In the genomic region with DNA sequence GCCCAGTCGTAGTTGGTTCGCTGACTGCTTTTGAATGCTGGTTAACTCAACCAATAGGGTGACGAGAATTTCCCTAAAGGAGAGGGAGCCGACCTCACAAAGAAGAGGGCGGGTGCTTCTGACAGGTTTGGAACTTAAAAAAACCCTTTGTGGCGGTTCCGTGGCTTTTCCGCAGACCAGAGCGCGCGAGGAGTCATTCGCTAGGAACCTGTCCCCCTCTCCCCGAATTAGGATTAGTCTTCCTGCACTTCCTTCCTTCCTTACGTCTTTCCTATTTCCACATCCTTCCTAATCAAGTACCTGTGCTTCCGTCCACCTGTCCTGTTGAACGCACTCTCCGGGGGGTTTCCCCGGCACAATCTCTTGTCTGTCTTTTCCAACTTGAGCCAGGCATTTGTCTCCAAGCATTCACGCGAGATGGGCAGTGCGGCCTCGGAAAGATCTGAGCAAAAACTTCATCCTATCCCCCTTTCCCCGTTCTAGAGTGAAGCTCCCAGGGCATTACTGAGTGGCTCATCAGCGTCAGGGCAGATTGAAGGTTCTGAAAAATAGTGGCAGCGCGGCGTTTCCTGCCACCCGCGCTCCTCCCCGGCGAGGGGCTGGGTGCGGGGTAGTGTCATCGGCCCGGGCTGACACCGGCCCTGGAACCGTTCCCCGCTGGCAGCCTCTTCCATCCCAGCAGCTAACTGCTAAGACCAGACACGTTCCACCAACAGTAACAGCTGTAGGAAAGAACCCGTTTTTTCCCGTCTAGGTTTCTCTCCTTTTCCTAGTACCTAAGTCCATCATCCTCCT, we compare ENCODE assay signal across 1 cellular context.
TF ChIP-seq lines count a peak whose summit lies in the region.

No MANE protein-coding gene starts in this region.

TF ChIP-seq in HepG2, 621 proteins besides CTCF, POLR2A, EP300 and RAD21 (continued from another document and continues in another):
- TF ChIP-seq, protein P1, sequence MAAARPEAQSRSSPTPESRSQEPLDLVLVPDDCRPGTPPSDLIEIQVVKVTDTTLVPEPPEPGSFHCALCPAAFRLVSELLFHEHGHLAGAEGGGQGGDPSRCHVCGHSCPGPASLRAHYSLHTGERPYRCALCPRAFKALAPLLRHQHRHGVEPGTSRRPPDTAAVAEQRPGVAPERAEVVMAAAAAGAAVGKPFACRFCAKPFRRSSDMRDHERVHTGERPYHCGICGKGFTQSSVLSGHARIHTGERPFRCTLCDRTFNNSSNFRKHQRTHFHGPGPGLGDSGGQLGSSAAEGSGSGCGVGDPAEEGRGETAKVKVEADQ (CRISPR knock-in tag; IDR thresholded peaks at IDR 0.05; ENCODE audit: borderline replicate concordance) = no peak
- TF ChIP-seq ZNF788 (CRISPR knock-in tag; IDR thresholded peaks at IDR 0.05; ENCODE audit: borderline replicate concordance) (no peak), PLSCR1 (CRISPR knock-in tag; IDR thresholded peaks at IDR 0.05; ENCODE audit: borderline replicate concordance) (no peak), TP53 (CRISPR knock-in tag; conservative IDR thresholded peaks at IDR 0.05) (no peak), IRF1 (CRISPR knock-in tag; IDR thresholded peaks at IDR 0.05; ENCODE audit: low read depth) (no peak), DPF2 (CRISPR knock-in tag; IDR thresholded peaks at IDR 0.05; ENCODE audit: borderline replicate concordance, low read depth) (no peak), ZNF510 (CRISPR knock-in tag; IDR thresholded peaks at IDR 0.05; ENCODE audit: low read depth) (0 out of 2 replicates have a peak, but pooled peaks have one; percentile 10), MEIS1 (CRISPR knock-in tag; IDR thresholded peaks at IDR 0.05; ENCODE audit: borderline replicate concordance) (no peak), EHMT2 (IDR thresholded peaks at IDR 0.05; ENCODE audit: borderline replicate concordance, low read depth, low read length) (no peak), ZBTB34 (CRISPR knock-in tag; IDR thresholded peaks at IDR 0.05) (no peak), GZF1 (CRISPR knock-in tag; IDR thresholded peaks at IDR 0.05) (no peak), TGIF2 (CRISPR knock-in tag; IDR thresholded peaks at IDR 0.05) (peak; percentile 45), MTA3 (CRISPR knock-in tag; IDR thresholded peaks at IDR 0.05) (no peak), ZNF484 (CRISPR knock-in tag; IDR thresholded peaks at IDR 0.05; ENCODE audit: borderline replicate concordance, low read depth) (no peak), ZNF281 (CRISPR knock-in tag; IDR thresholded peaks at IDR 0.05; ENCODE audit: borderline replicate concordance) (no peak), EZH2 (conservative IDR thresholded peaks at IDR 0.05; ENCODE audit: low read depth, low read length) (no peak), MEF2D (CRISPR knock-in tag; IDR thresholded peaks at IDR 0.05) (peak; percentile 6; the same call in 1 of the 2 replicates), CBX5 (CRISPR knock-in tag; IDR thresholded peaks at IDR 0.05; ENCODE audit: borderline replicate concordance) (no peak), ZNF761 (CRISPR knock-in tag; conservative IDR thresholded peaks at IDR 0.05) (peak; percentile 21), KDM6A (CRISPR knock-in tag; IDR thresholded peaks at IDR 0.05; ENCODE audit: low read depth) (no peak), ZNF343 (CRISPR knock-in tag; IDR thresholded peaks at IDR 0.05) (no peak), FLYWCH1 (CRISPR knock-in tag; IDR thresholded peaks at IDR 0.05) (no peak), NCOA2 (CRISPR knock-in tag; IDR thresholded peaks at IDR 0.05) (no peak), ZNF431 (CRISPR knock-in tag; IDR thresholded peaks at IDR 0.05; ENCODE audit: borderline replicate concordance, low read depth) (0 out of 2 replicates have a peak, but pooled peaks have one; percentile 48), KDM2A (CRISPR knock-in tag; IDR thresholded peaks at IDR 0.05; ENCODE audit: borderline replicate concordance, low read depth) (peak; percentile 11), HNF4G (IDR thresholded peaks at IDR 0.05; ENCODE audit: borderline replicate concordance, low read depth, low read length) (no peak), HNF4G (CRISPR knock-in tag; IDR thresholded peaks at IDR 0.05; ENCODE audit: borderline replicate concordance, low read depth) (peak; percentile 42; the same call in 1 of the 2 replicates), ZZZ3 (CRISPR knock-in tag; IDR thresholded peaks at IDR 0.05; ENCODE audit: borderline replicate concordance) (no peak), NONO (IDR thresholded peaks at IDR 0.05) (no peak), NONO (CRISPR knock-in tag; conservative IDR thresholded peaks at IDR 0.05) (no peak), TBP (CRISPR knock-in tag; IDR thresholded peaks at IDR 0.05) (no peak), ZNF432 (CRISPR knock-in tag; IDR thresholded peaks at IDR 0.05; ENCODE audit: borderline replicate concordance) (no peak), POGK (CRISPR knock-in tag; conservative IDR thresholded peaks at IDR 0.05) (no peak; the same call in 1 of the 2 replicates), HNF4A (CRISPR knock-in tag; IDR thresholded peaks at IDR 0.05) (no peak), RBFOX2 (IDR thresholded peaks at IDR 0.05; ENCODE audit: low read depth, low read length) (0 out of 2 replicates have a peak, but pooled peaks have one; percentile 42), MAZ (IDR thresholded peaks at IDR 0.05; ENCODE audit: borderline replicate concordance, low read depth, low read length) (0 out of 2 replicates have a peak, but pooled peaks have one; percentile 42), MAZ (CRISPR knock-in tag; IDR thresholded peaks at IDR 0.05; ENCODE audit: low read depth) (no peak), FOXP1 (IDR thresholded peaks at IDR 0.05) (no peak), FOXP1 (CRISPR knock-in tag; IDR thresholded peaks at IDR 0.05) (no peak), ZNF562 (CRISPR knock-in tag; IDR thresholded peaks at IDR 0.05; ENCODE audit: borderline replicate concordance) (no peak), CCDC6 (CRISPR knock-in tag; IDR thresholded peaks at IDR 0.05) (peak; percentile 62; the same call in 1 of the 2 replicates), ARID2 (CRISPR knock-in tag; IDR thresholded peaks at IDR 0.05; ENCODE audit: borderline replicate concordance) (no peak), KDM4B (CRISPR knock-in tag; IDR thresholded peaks at IDR 0.05) (peak; percentile 27; the same call in 1 of the 2 replicates), ZNF12 (CRISPR knock-in tag; IDR thresholded peaks at IDR 0.05) (0 out of 2 replicates have a peak, but pooled peaks have one; percentile 8), NFKBIZ (CRISPR knock-in tag; IDR thresholded peaks at IDR 0.05) (0 out of 2 replicates have a peak, but pooled peaks have one; percentile 41), ZNF746 (CRISPR knock-in tag; IDR thresholded peaks at IDR 0.05) (no peak), DNMT3B (CRISPR knock-in tag; conservative IDR thresholded peaks at IDR 0.05) (no peak), RFX5 (IDR thresholded peaks at IDR 0.05; ENCODE audit: low read depth, low read length) (no peak), SRSF1 (optimal IDR thresholded peaks at IDR 0.05; ENCODE audit: low read depth, low read length) (no peak), IRF2 (CRISPR knock-in tag; IDR thresholded peaks at IDR 0.05) (no peak; the same call in 1 of the 2 replicates), FOSL1 (CRISPR knock-in tag; IDR thresholded peaks at IDR 0.05; ENCODE audit: borderline replicate concordance) (no peak), ZNF292 (CRISPR knock-in tag; IDR thresholded peaks at IDR 0.05; ENCODE audit: borderline replicate concordance, low read depth) (peak; percentile 62), ZNF777 (CRISPR knock-in tag; IDR thresholded peaks at IDR 0.05) (no peak; the same call in 1 of the 2 replicates), SUZ12 (IDR thresholded peaks at IDR 0.05; ENCODE audit: low read depth, low read length) (peak; percentile 74)
- TF ChIP-seq, protein P2, sequence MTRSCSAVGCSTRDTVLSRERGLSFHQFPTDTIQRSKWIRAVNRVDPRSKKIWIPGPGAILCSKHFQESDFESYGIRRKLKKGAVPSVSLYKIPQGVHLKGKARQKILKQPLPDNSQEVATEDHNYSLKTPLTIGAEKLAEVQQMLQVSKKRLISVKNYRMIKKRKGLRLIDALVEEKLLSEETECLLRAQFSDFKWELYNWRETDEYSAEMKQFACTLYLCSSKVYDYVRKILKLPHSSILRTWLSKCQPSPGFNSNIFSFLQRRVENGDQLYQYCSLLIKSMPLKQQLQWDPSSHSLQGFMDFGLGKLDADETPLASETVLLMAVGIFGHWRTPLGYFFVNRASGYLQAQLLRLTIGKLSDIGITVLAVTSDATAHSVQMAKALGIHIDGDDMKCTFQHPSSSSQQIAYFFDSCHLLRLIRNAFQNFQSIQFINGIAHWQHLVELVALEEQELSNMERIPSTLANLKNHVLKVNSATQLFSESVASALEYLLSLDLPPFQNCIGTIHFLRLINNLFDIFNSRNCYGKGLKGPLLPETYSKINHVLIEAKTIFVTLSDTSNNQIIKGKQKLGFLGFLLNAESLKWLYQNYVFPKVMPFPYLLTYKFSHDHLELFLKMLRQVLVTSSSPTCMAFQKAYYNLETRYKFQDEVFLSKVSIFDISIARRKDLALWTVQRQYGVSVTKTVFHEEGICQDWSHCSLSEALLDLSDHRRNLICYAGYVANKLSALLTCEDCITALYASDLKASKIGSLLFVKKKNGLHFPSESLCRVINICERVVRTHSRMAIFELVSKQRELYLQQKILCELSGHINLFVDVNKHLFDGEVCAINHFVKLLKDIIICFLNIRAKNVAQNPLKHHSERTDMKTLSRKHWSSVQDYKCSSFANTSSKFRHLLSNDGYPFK (CRISPR knock-in tag; IDR thresholded peaks at IDR 0.05; ENCODE audit: borderline replicate concordance) = peak; percentile 65
- TF ChIP-seq, protein P3, sequence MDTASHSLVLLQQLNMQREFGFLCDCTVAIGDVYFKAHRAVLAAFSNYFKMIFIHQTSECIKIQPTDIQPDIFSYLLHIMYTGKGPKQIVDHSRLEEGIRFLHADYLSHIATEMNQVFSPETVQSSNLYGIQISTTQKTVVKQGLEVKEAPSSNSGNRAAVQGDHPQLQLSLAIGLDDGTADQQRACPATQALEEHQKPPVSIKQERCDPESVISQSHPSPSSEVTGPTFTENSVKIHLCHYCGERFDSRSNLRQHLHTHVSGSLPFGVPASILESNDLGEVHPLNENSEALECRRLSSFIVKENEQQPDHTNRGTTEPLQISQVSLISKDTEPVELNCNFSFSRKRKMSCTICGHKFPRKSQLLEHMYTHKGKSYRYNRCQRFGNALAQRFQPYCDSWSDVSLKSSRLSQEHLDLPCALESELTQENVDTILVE (CRISPR knock-in tag; IDR thresholded peaks at IDR 0.05) = no peak
